In genomic region chr20:44494681-44495080, GRCh38 we compare ENCODE assay signal across 1 cellular context.
TF ChIP-seq lines count a peak whose summit lies in the region.

No MANE protein-coding gene starts in this region.

TF ChIP-seq in SK-N-SH, 30 proteins besides CTCF, POLR2A, EP300 and RAD21 (continued from another document):
- no peak for TF ChIP-seq REST (IDR thresholded peaks at IDR 0.05; ENCODE audit: low read depth, low read length)
- no peak for TF ChIP-seq NFIC (IDR thresholded peaks at IDR 0.05; ENCODE audit: borderline replicate concordance)
- TF ChIP-seq EZH2phosphoT487 (IDR thresholded peaks at IDR 0.05; ENCODE audit: borderline replicate concordance, low read depth): no peak
- no peak for TF ChIP-seq SIN3A (IDR thresholded peaks at IDR 0.05; ENCODE audit: borderline replicate concordance, low read depth, low read length)
- no peak for TF ChIP-seq FOXM1 (IDR thresholded peaks at IDR 0.05; ENCODE audit: low read depth)
TF ChIP-seq in SK-N-SH: peak in this region for 0.
